In genomic region chr2:234953116-234954031, GRCh38 we compare ENCODE assay signal across 7 cellular contexts. TPM values are rescaled to one million over a fixed set of nuclear protein-coding genes. Genes with fewer than 3 reads are reported as not detected.
DNase-seq lines count a peak whose midpoint lies in the region; ATAC-seq and TF ChIP-seq lines count a peak whose summit lies in the region.

No MANE protein-coding gene starts in this region.

- peaks cover 0 to 24% (median 7%) of the 10 kb centered on the region in 3 donors for H3K27me3 ChIP-seq in skeletal muscle tissue (ENCODE audit: control insufficient read depth in 3 of 3, insufficient read depth in 3 of 3, low read length in 3 of 3)

- CTCF ChIA-PET in HEK293 (lab: Yijun Ruan, JAX): interaction anchor here (0.8 to 1.9 kb wide), 6 partner anchors 27 to 641 kb away, joined by 3 to 8 read pairs (median 4); no protein-coding TSS in a partner anchor

- H3K4me1 ChIP-seq in HEK293 (ENCODE audit: control insufficient read depth, insufficient read depth, low read length): peaks cover 35% of the 10 kb centered on the region
- H3K4me1 ChIP-seq in skeletal muscle tissue (ENCODE audit: control insufficient read depth in 3 of 3, insufficient read depth in 3 of 3, low read length in 3 of 3): peaks cover 14 to 29% (median 18%) of the 10 kb centered on the region in 3 donors

- H3K27ac ChIP-seq in HEK293 (ENCODE audit: extremely low read depth, low read depth, low read length): peak overlapping the region; percentile 88; the same call in 1 of the 2 replicates
- peak overlapping the region; percentile 47 for H3K27ac ChIP-seq in skeletal muscle tissue (ENCODE audit: low read depth, low read length)

- POLR2A ChIA-PET in HEK293 (lab: Yijun Ruan, JAX): interaction anchor here (1.2 kb wide), 1 partner anchor 72 kb away, joined by 3 read pairs; no protein-coding TSS in a partner anchor

- H3K9me3 ChIP-seq in HEK293 (ENCODE audit: control insufficient read depth, insufficient read depth, low read depth, low read length) (no peaks in the 10 kb centered on the region), iPS-18c (ENCODE audit: control insufficient read depth, insufficient read depth, low read length) (no peaks in the 10 kb centered on the region), skeletal muscle tissue (ENCODE audit: control insufficient read depth in 3 of 3, low read length in 3 of 3) (no peaks in the 10 kb centered on the region)

- H3K36me3 ChIP-seq in HEK293 (ENCODE audit: control insufficient read depth in 2 of 2, insufficient read depth in 1 of 2, low read length in 2 of 2) (no peaks in the 10 kb centered on the region), skeletal muscle tissue (ENCODE audit: control insufficient read depth in 3 of 3, insufficient read depth in 3 of 3, low read length in 3 of 3) (no peaks in the 10 kb centered on the region)

- H3K4me3 ChIP-seq in HEK293 (ENCODE audit: low read depth, low read length): peak overlapping the region; percentile 69
- H3K4me3 ChIP-seq in WI38 (ENCODE audit: low read depth, low read length): peak overlapping the region; percentile 72
- peak overlapping the region; percentile 88 for H3K4me3 ChIP-seq in iPS-18c (ENCODE audit: insufficient read depth, low read depth, low read length)
- H3K4me3 ChIP-seq in skeletal muscle tissue (ENCODE audit: low read length in 3 of 3): peak overlapping the region; percentile 67 to 76 (median 70)

- no peak for TF ChIP-seq CTCF in HEK293 (tag by site-specific recombination; IDR thresholded peaks at IDR 0.05)
- no peak for TF ChIP-seq CTCF in WI38 (IDR thresholded peaks at IDR 0.05; ENCODE audit: low read depth, low read length)

- ATAC-seq in GM19452 (IDR thresholded peaks at IDR 0.05; ENCODE audit: unreplicated experiment): no peak
- no peak for ATAC-seq in HG02642 (IDR thresholded peaks at IDR 0.05; ENCODE audit: poor library complexity, unreplicated experiment)

- no peak for DNase-seq in retina

- peak overlapping the region; percentile 51 to 79 (median 67) for H3K9ac ChIP-seq in skeletal muscle tissue (ENCODE audit: low read depth in 1 of 3, low read length in 3 of 3)

TF ChIP-seq in HEK293, 187 proteins besides CTCF, POLR2A, EP300 and RAD21:
- TF ChIP-seq SP7 (tag by site-specific recombination; IDR thresholded peaks at IDR 0.05) (no peak), ZFHX2 (tag by site-specific recombination; conservative IDR thresholded peaks at IDR 0.05) (peak; percentile 62), ZNF560 (tag by site-specific recombination; IDR thresholded peaks at IDR 0.05; ENCODE audit: borderline replicate concordance) (no peak), REST (tag by site-specific recombination; IDR thresholded peaks at IDR 0.05) (0 out of 2 replicates have a peak, but pooled peaks have one; percentile 25), ZNF449 (tag by site-specific recombination; IDR thresholded peaks at IDR 0.05) (no peak), ZNF175 (tag by site-specific recombination; IDR thresholded peaks at IDR 0.05) (no peak), ZBTB17 (tag by site-specific recombination; IDR thresholded peaks at IDR 0.05) (peak; percentile 10; the same call in 1 of the 2 replicates), ZNF239 (tag by site-specific recombination; IDR thresholded peaks at IDR 0.05) (no peak), HOXA7 (CRISPR knock-in tag; IDR thresholded peaks at IDR 0.05; ENCODE audit: borderline replicate concordance) (no peak), EGR2 (tag by site-specific recombination; IDR thresholded peaks at IDR 0.05; ENCODE audit: low read depth) (peak; percentile 70; the same call in 1 of the 2 replicates)
- TF ChIP-seq, protein P1, sequence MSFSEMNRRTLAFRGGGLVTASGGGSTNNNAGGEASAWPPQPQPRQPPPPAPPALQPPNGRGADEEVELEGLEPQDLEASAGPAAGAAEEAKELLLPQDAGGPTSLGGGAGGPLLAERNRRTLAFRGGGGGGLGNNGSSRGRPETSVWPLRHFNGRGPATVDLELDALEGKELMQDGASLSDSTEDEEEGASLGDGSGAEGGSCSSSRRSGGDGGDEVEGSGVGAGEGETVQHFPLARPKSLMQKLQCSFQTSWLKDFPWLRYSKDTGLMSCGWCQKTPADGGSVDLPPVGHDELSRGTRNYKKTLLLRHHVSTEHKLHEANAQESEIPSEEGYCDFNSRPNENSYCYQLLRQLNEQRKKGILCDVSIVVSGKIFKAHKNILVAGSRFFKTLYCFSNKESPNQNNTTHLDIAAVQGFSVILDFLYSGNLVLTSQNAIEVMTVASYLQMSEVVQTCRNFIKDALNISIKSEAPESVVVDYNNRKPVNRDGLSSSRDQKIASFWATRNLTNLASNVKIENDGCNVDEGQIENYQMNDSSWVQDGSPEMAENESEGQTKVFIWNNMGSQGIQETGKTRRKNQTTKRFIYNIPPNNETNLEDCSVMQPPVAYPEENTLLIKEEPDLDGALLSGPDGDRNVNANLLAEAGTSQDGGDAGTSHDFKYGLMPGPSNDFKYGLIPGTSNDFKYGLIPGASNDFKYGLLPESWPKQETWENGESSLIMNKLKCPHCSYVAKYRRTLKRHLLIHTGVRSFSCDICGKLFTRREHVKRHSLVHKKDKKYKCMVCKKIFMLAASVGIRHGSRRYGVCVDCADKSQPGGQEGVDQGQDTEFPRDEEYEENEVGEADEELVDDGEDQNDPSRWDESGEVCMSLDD (tag by site-specific recombination; IDR thresholded peaks at IDR 0.05): no peak

RNA-seq across cellular contexts. Expression of gene SH3BP4, which starts 1.6 kb away (rescaled TPM):
- 8.9 TPM for total RNA-seq in skeletal muscle tissue
